In the genomic region with DNA sequence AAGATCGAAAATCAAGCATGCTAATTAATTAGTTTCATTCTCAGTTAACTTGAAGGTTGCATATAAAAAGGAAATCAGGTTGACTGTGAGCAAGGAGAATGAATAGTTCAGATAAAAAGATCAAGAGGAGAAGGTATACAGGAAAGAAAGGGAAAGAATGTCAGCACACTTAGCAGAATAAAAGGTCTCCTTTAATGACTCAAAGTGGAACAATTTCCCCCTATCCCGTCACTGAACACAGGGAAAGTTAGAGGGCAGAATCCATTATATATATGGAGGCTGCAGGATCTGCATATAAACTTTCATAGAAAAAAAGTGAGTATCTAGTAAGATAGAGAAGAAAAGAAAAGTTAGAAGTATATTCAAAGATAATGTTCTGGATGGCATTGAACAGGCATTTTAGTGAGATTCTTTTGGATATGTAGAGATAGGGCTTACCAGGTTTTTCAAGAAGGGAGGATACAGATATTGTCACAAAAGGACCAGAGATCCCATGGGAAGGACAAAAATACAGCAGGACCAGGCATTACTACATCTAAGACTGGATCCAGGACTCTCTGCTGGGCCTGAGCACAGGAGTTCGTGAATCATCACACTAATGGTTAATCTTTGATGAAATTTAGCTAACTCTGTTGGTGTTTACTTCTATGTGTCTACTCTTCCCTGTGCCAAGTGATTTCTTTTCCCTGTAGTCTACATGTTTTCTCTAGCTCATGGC, we compare ENCODE assay signal across 19 cellular contexts.
"Had no signal": no experiment of that assay in that cellular context is flagged by ENCODE, and none has a peak within 500 bp of the region (broad histone marks: within the 10 kb centered on the region; RNA-seq: fewer than 3 reads in every experiment).

No MANE protein-coding gene starts in this region.

- FAIRE-seq: pancreas, TTC549, urothelium cell line had no signal

- H3K9me3 ChIP-seq: pancreas, tibial artery had no signal

- DNase-seq: activated CD4-positive, alpha-beta T cell treated with anti-CD3 and anti-CD28 coated beads, Interleukin-2, amount 10 ng/mL, durations not matched to agents 24 days and 14 days; activated CD4-positive, CD25-positive, alpha-beta regulatory T cell; activated CD8-positive, alpha-beta memory T cell treated with anti-CD3 and anti-CD28 coated beads, Interleukin-2, amount 50 U/mL, for 48 hours; activated gamma-delta T cell; activated T-cell treated with anti-CD3 and anti-CD28 coated beads, Interleukin-2, amount 50 U/mL, for 72 hours; amniotic stem cell; cerebellar nuclear complex; effector memory CD4-positive, alpha-beta T cell; foreskin keratinocyte; immature natural killer cell; left colon; pancreas; stimulated activated CD4-positive, alpha-beta T cell treated with anti-CD3 and anti-CD28 coated beads, Interleukin-15, amount 100 ng/mL, for 24 hours; stimulated activated CD4-positive, alpha-beta T cell treated with anti-CD3 and anti-CD28 coated beads, Interleukin-4, amount 100 ng/mL, for 24 hours; stimulated activated naive CD4-positive, alpha-beta T cell; tibial artery had no signal

- ATAC-seq: activated T-cell treated with anti-CD3 and anti-CD28 coated beads, Interleukin-2, amount 50 U/mL, for 72 hours; foreskin keratinocyte; left colon; pancreas had no signal

- H3K27me3 ChIP-seq: brain microvascular endothelial cell, foreskin keratinocyte, pancreas, tibial artery had no signal

- H3K27ac ChIP-seq: brain microvascular endothelial cell, foreskin keratinocyte, pancreas, tibial artery had no signal

- H3K4me3 ChIP-seq: pancreas, tibial artery had no signal

- H3K4me1 ChIP-seq: foreskin keratinocyte, pancreas, tibial artery had no signal

- H3K36me3 ChIP-seq: brain microvascular endothelial cell, pancreas, tibial artery had no signal
